Comparison of ENCODE assay signal across 8 cellular contexts in genomic region chr2:222936705-222937104, GRCh38.
"Had no signal": no experiment of that assay in that cellular context is flagged by ENCODE, and none has a peak within 500 bp of the region (broad histone marks: within the 10 kb centered on the region; RNA-seq: fewer than 3 reads in every experiment).

No MANE protein-coding gene starts in this region.

- DNase-seq: GM23248, GOT3, H9, HCEC 1CT, Kasumi-1, KG1 had no signal

- H3K4me3 ChIP-seq: GM23248 had no signal

- H3K27me3 Mint-ChIP-seq: IgD-negative memory B cell had no signal

- H3K27ac ChIP-seq: GM23248 had no signal

- H2AFZ ChIP-seq: GM23248 had no signal

- H3K4me1 Mint-ChIP-seq: IgD-negative memory B cell had no signal

- H3K4me3 Mint-ChIP-seq: H9, IgD-negative memory B cell had no signal

- H3K27ac Mint-ChIP-seq: IgD-negative memory B cell had no signal

- H3K9ac ChIP-seq: GM23248 had no signal

- FAIRE-seq: HTR-8/SVneo had no signal
